11 cellular contexts compared by ENCODE assay signal in the genomic region with DNA sequence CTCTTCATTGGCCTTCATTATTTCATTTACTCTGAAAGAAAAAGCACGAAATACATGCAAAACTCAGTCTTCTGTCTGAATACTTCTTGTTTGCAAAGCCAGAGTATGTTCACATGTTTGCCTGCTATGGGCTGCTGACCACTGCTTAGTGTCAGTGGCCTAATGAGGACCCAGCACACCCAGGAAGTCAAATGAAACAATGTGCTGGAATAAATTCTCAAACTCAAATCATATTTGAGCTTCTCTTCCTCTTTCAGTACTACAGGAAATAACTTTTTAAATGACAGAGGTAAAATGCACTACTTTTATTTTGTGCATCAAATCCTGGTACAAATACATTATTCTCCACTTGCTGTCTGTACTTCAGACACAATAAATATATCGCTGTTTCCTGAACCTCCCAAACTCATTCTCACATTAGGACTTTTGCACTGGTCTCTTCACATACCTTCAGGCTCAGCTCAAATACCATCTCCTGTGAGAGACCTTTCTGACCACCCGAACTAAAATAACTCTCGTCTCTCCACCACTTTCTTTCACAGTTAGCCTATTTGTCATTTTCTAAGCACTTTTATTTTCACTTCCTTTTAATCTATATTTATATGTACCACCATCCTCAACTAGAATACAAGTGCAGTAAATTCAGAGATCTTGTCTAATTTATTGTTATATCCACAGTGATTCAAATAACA.
A peak's percentile ranks its signal among the peaks of the same experiment; 100 is the strongest.
DNase-seq lines count a peak whose midpoint lies in the region; ATAC-seq and TF ChIP-seq lines count a peak whose summit lies in the region.
"Had no signal": no experiment of that assay in that cellular context is flagged by ENCODE, and none has a peak within 500 bp of the region (broad histone marks: within the 10 kb centered on the region; RNA-seq: fewer than 3 reads in every experiment).

No MANE protein-coding gene starts in this region.

- no peaks in the 10 kb centered on the region for H3K9me3 ChIP-seq in prostate gland
- H3K9me3 ChIP-seq: psoas muscle had no signal

- no peak for TF ChIP-seq POLR2A in erythroblast (IDR thresholded peaks at IDR 0.05; ENCODE audit: low read length)
- TF ChIP-seq POLR2A in prostate gland (IDR thresholded peaks at IDR 0.05): no peak

- no peak overlapping the region for H3K23ac ChIP-seq in mesendoderm (ENCODE audit: low read length)

- H4K5ac ChIP-seq in mesendoderm (ENCODE audit: low read length): no peak overlapping the region

- H3K36me3 ChIP-seq in prostate gland: no peaks in the 10 kb centered on the region
- H3K36me3 ChIP-seq in mesendoderm (ENCODE audit: control insufficient read depth, insufficient read depth, low read length): no peaks in the 10 kb centered on the region

- H3K4me2 ChIP-seq in mesendoderm (ENCODE audit: low read length): no peak overlapping the region

- no peak overlapping the region for H2BK5ac ChIP-seq in mesendoderm (ENCODE audit: low read length)

- peak; percentile 10 for DNase-seq in GM10248 (ENCODE audit: extremely low spot score)
- DNase-seq in NCI-H2081 treated with DMSO at 0.1 percent for 48 hours (lab: John Stamatoyannopoulos, UW): no peak
- no peak for DNase-seq in erythroblast (lab: John Stamatoyannopoulos, UW)
- no peak for DNase-seq in prostate gland (ENCODE audit: low spot score)
- no peak for DNase-seq in mesendoderm
- DNase-seq: left ventricle myocardium superior, psoas muscle, T-helper 17 cell had no signal

- WGBS in prostate gland: 67% methylated on average over 4 of the region's 4 CpGs
- WGBS in mesendoderm (ENCODE audit: extremely low coverage, insufficient coverage, low lambda C conversion rate): no CpG with 5 or more reads among the region's 4 CpGs

- H3K4me1 ChIP-seq in prostate gland (replicated peaks) (no peaks in the 10 kb centered on the region), mesendoderm (ENCODE audit: control insufficient read depth, low read depth, low read length) (no peaks in the 10 kb centered on the region)
- H3K4me1 ChIP-seq: psoas muscle had no signal

- no peak overlapping the region for H3K4ac ChIP-seq in mesendoderm (ENCODE audit: low read depth, low read length)

- POLR2A ChIA-PET in GM10248 (lab: Yijun Ruan, JAX): no interaction called here

- H2BK120ac ChIP-seq in mesendoderm (ENCODE audit: low read depth, low read length): no peak overlapping the region

- TF ChIP-seq CTCF in GM10248 (IDR thresholded peaks at IDR 0.05; ENCODE audit: control extremely low read depth, extremely low read depth, low read depth, missing control alignments): no peak
- TF ChIP-seq CTCF in prostate gland (IDR thresholded peaks at IDR 0.05): no peak

- no peak overlapping the region for H3K56ac ChIP-seq in mesendoderm (ENCODE audit: low read length)

- H3K4me3 ChIP-seq in prostate gland (no peak overlapping the region), mesendoderm (ENCODE audit: low read length) (no peak overlapping the region)
- H3K4me3 ChIP-seq: psoas muscle had no signal

- H3K79me2 ChIP-seq in mesendoderm (ENCODE audit: control insufficient read depth, insufficient read depth, low read length): no peaks in the 10 kb centered on the region

- H4K8ac ChIP-seq in mesendoderm (ENCODE audit: low read depth, low read length): no peak overlapping the region

- no peak overlapping the region for H2BK15ac ChIP-seq in mesendoderm (replicated peaks; ENCODE audit: low read depth)

- CTCF ChIA-PET in GM10248 (lab: Yijun Ruan, JAX): interaction anchor here (1.0 to 1.4 kb wide), 2 partner anchors 26 to 485 kb away, joined by 3 read pairs; no protein-coding TSS in a partner anchor

- no peak overlapping the region for H3K27ac ChIP-seq in prostate gland
- H3K27ac ChIP-seq in mesendoderm (ENCODE audit: low read depth, low read length): no peak overlapping the region
- H3K27ac ChIP-seq: psoas muscle had no signal

- H3K27me3 ChIP-seq in prostate gland (replicated peaks; ENCODE audit: insufficient read depth): no peaks in the 10 kb centered on the region
- no peaks in the 10 kb centered on the region for H3K27me3 ChIP-seq in mesendoderm (ENCODE audit: insufficient read depth, low read length, poor library complexity)

- H2AK5ac ChIP-seq in mesendoderm (ENCODE audit: low read length): no peak overlapping the region

- no peak overlapping the region for H3K9ac ChIP-seq in mesendoderm (ENCODE audit: low read length)

- no peak overlapping the region for H3K18ac ChIP-seq in mesendoderm (ENCODE audit: low read length)

- no peaks in the 10 kb centered on the region for H3K79me1 ChIP-seq in mesendoderm (ENCODE audit: low read length)

- ATAC-seq in GM19397 (IDR thresholded peaks at IDR 0.05; ENCODE audit: unreplicated experiment): peak; percentile 90
- ATAC-seq in HG02884 (IDR thresholded peaks at IDR 0.05; ENCODE audit: unreplicated experiment): peak; percentile 87
- peak; percentile 96 for ATAC-seq in HG03575 (IDR thresholded peaks at IDR 0.05; ENCODE audit: extremely low read depth, insufficient number of reproducible peaks, low FRiP score, unreplicated experiment)
- ATAC-seq: left ventricle myocardium superior, psoas muscle, T-helper 17 cell had no signal

- intact Hi-C loops in prostate gland (cut with DNase I): no loop called here
